In the genomic region with DNA sequence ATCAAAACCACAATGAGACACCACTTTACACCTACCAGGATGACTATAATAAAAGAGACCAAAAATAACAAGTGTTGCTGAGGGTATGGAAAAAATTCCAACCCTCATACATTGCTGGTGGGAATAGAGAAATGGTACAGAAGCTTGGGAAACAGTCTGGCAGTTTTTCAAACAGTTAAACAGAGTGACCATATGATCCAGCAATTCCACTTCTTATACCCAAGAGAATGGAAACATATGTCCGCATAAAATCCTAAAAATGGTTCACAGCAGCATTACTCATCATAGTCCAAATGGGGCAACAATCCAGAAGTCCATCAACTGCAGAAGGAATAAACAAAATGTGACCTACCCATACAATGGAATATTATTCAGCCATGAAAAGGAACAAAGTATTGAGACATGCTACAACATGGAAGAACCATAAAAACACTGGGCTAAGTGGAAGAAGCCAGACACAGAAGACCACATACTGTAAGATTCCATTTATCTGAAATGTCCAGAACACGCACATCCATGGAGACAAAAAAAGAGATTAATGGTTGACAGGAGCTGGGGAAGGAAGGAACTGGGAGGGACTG, we compare ENCODE assay signal across 23 cellular contexts. TPM values are rescaled to one million over a fixed set of nuclear protein-coding genes. Genes with fewer than 3 reads are reported as not detected.
DNase-seq lines count a peak whose midpoint lies in the region; ATAC-seq and TF ChIP-seq lines count a peak whose summit lies in the region.
"Had no signal": no experiment of that assay in that cellular context is flagged by ENCODE, and none has a peak within 500 bp of the region (broad histone marks: within the 10 kb centered on the region; RNA-seq: fewer than 3 reads in every experiment).

No MANE protein-coding gene starts in this region.

- H3K79me2 ChIP-seq in PC-9 (ENCODE audit: low read depth): peaks cover 28% of the 10 kb centered on the region

- H3K36me3 ChIP-seq in PC-9 (ENCODE audit: low read depth): no peaks in the 10 kb centered on the region
- H3K36me3 ChIP-seq: MG63 had no signal

- peaks cover 3% of the 10 kb centered on the region for H3K9me3 Mint-ChIP-seq in activated naive CD8-positive, alpha-beta T cell treated with anti-CD3 and anti-CD28 coated beads for 36 hours
- no peaks in the 10 kb centered on the region for H3K9me3 Mint-ChIP-seq in activated naive CD8-positive, alpha-beta T cell treated with anti-CD3 and anti-CD28 coated beads, Interleukin-2, amount 50 U/mL, for 24 hours
- H3K9me3 Mint-ChIP-seq: CD4-positive, alpha-beta memory T cell; HFFc6 had no signal

- intact Hi-C loops in PC-9 (cut with micrococcal nuclease; ENCODE audit: unreplicated experiment): no loop called here

- peaks cover 11% of the 10 kb centered on the region for H3K4me1 Mint-ChIP-seq in activated naive CD8-positive, alpha-beta T cell treated with anti-CD3 and anti-CD28 coated beads for 36 hours
- peaks cover 10% of the 10 kb centered on the region for H3K4me1 Mint-ChIP-seq in activated naive CD8-positive, alpha-beta T cell treated with anti-CD3 and anti-CD28 coated beads, Interleukin-2, amount 50 U/mL, for 24 hours

- peaks cover 14% of the 10 kb centered on the region for H3K36me3 Mint-ChIP-seq in activated naive CD8-positive, alpha-beta T cell treated with anti-CD3 and anti-CD28 coated beads for 36 hours
- H3K36me3 Mint-ChIP-seq in activated naive CD8-positive, alpha-beta T cell treated with anti-CD3 and anti-CD28 coated beads, Interleukin-2, amount 50 U/mL, for 24 hours (ENCODE audit: low read depth): peaks cover 7% of the 10 kb centered on the region

- TF ChIP-seq CTCF in cardiac fibroblast (IDR thresholded peaks at IDR 0.05; ENCODE audit: low read depth, low read length) (no peak), PC-9 (conservative IDR thresholded peaks at IDR 0.05) (no peak)

- H3K4me1 ChIP-seq in PC-9 (replicated peaks; ENCODE audit: insufficient read depth): no peaks in the 10 kb centered on the region

- H2AFZ ChIP-seq in PC-9: no peak overlapping the region

- no peaks in the 10 kb centered on the region; the same call in none of the 2 replicates for H4K20me1 ChIP-seq in PC-9 (ENCODE audit: insufficient read depth)

- H3K27ac Mint-ChIP-seq in activated naive CD8-positive, alpha-beta T cell treated with anti-CD3 and anti-CD28 coated beads for 36 hours: peak overlapping the region; percentile 66
- no peak overlapping the region for H3K27ac Mint-ChIP-seq in activated naive CD8-positive, alpha-beta T cell treated with anti-CD3 and anti-CD28 coated beads, Interleukin-2, amount 50 U/mL, for 24 hours
- H3K27ac Mint-ChIP-seq: HFFc6 had no signal

- no TSS peak for BruUV-seq in PC-9 (replicated peaks; lab: Mats Ljungman, UMichigan)

- DNase-seq in activated naive CD8-positive, alpha-beta T cell treated with anti-CD3 and anti-CD28 coated beads for 36 hours: no peak
- no peak for DNase-seq in activated naive CD8-positive, alpha-beta T cell treated with anti-CD3 and anti-CD28 coated beads, Interleukin-2, amount 50 U/mL, for 24 hours
- DNase-seq in cardiac fibroblast (ENCODE audit: low read depth in 2 of 2): peak; percentile 75 to 79
- DNase-seq in fibroblast of the conjunctiva (ENCODE audit: low read depth): peak; percentile 41
- DNase-seq in A172 (ENCODE audit: low spot score): no peak
- DNase-seq in substantia nigra (lab: John Stamatoyannopoulos, UW): no peak
- no peak for DNase-seq in NCI-H774 (lab: John Stamatoyannopoulos, UW)
- DNase-seq in PC-9: no peak
- DNase-seq: CD4-positive, alpha-beta memory T cell; DMS53; HFFc6; Karpas-422; MG63; NCI-H1092; NCI-H146; NCI-H2029 treated with DMSO at 0.1 percent for 48 hours; NCI-H2171 treated with DMSO at 0.1 percent for 48 hours; NCI-H82; RPMI8226; SHP77 treated with DMSO at 0.1 percent for 48 hours; SK-N-SH had no signal

- H3K4me2 ChIP-seq in PC-9: no peak overlapping the region
- H3K4me2 ChIP-seq: BLaER1, SK-N-SH had no signal

- H3K4me3 Mint-ChIP-seq in activated naive CD8-positive, alpha-beta T cell treated with anti-CD3 and anti-CD28 coated beads for 36 hours: no peak overlapping the region
- H3K4me3 Mint-ChIP-seq in activated naive CD8-positive, alpha-beta T cell treated with anti-CD3 and anti-CD28 coated beads, Interleukin-2, amount 50 U/mL, for 24 hours: no peak overlapping the region
- H3K4me3 Mint-ChIP-seq: CD4-positive, alpha-beta memory T cell; HFFc6 had no signal

- H3K27me3 ChIP-seq in PC-9 (ENCODE audit: insufficient read depth, low read depth): no peaks in the 10 kb centered on the region
- H3K27me3 ChIP-seq: BLaER1, MG63 had no signal

- no peaks in the 10 kb centered on the region for H3K9me3 ChIP-seq in PC-9 (ENCODE audit: insufficient read depth, low read depth)
- H3K9me3 ChIP-seq: MG63, SK-N-SH had no signal

- H3K27ac ChIP-seq in substantia nigra (ENCODE audit: low read depth, low read length, poor library complexity, severe bottlenecking) (no peak overlapping the region), PC-9 (no peak overlapping the region)
- H3K27ac ChIP-seq: BLaER1 had no signal

- no peaks in the 10 kb centered on the region for H3K27me3 Mint-ChIP-seq in activated naive CD8-positive, alpha-beta T cell treated with anti-CD3 and anti-CD28 coated beads for 36 hours
- no peaks in the 10 kb centered on the region for H3K27me3 Mint-ChIP-seq in activated naive CD8-positive, alpha-beta T cell treated with anti-CD3 and anti-CD28 coated beads, Interleukin-2, amount 50 U/mL, for 24 hours
- H3K27me3 Mint-ChIP-seq: CD4-positive, alpha-beta memory T cell had no signal

- no peak overlapping the region for H3K4me3 ChIP-seq in cardiac fibroblast (replicated peaks in 1 of 2; ENCODE audit: low read depth in 2 of 2, low read length in 2 of 2)
- no peak overlapping the region for H3K4me3 ChIP-seq in PC-9
- H3K4me3 ChIP-seq: BLaER1, MG63 had no signal

- no peaks in the 10 kb centered on the region; the same call in 1 of the 2 replicates for H3F3A ChIP-seq in PC-9 (ENCODE audit: insufficient read depth, low read depth)

- CTCF ChIA-PET in PC-9 (lab: Charles Lee): no interaction called here

- H3K9me2 ChIP-seq in PC-9 (ENCODE audit: insufficient read depth): no peaks in the 10 kb centered on the region
- H3K9me2 ChIP-seq: SK-N-SH had no signal

- POLR2A ChIA-PET in PC-9 (lab: Charles Lee; ENCODE audit: unreplicated experiment): no interaction called here

- ATAC-seq in activated naive CD8-positive, alpha-beta T cell treated with anti-CD3 and anti-CD28 coated beads, Interleukin-2, amount 50 U/mL, for 24 hours: no peak

RNA-seq across cellular contexts. Expression of a gene that starts 44.5 kb away (rescaled TPM):
- total RNA-seq in activated naive CD8-positive, alpha-beta T cell treated with anti-CD3 and anti-CD28 coated beads for 36 hours: not detected
- not detected in 2 replicates for total RNA-seq in A172 (2014; rRNA removed; shearing (Covaris generic))
- not detected in 2 replicates for total RNA-seq in PC-9 (2021)
- total RNA-seq: CD4-positive, alpha-beta memory T cell; HFFc6; HT1080 had no signal

Comparison
In these comparisons a context has a peak if more than half of its experiments do, and no peak if none do; other contexts are left out.
1. DNase-seq: peak in cardiac fibroblast (2 of 2) and fibroblast of the conjunctiva (single experiment); none in activated naive CD8-positive, alpha-beta T cell treated with anti-CD3 and anti-CD28 coated beads for 36 hours (single experiment), activated naive CD8-positive, alpha-beta T cell treated with anti-CD3 and anti-CD28 coated beads, Interleukin-2, amount 50 U/mL, for 24 hours (single experiment), A172 (single experiment), substantia nigra (0 of 49), NCI-H774 (single experiment) and PC-9 (0 of 2).